Comparison of ENCODE assay signal across 8 cellular contexts in the genomic region with DNA sequence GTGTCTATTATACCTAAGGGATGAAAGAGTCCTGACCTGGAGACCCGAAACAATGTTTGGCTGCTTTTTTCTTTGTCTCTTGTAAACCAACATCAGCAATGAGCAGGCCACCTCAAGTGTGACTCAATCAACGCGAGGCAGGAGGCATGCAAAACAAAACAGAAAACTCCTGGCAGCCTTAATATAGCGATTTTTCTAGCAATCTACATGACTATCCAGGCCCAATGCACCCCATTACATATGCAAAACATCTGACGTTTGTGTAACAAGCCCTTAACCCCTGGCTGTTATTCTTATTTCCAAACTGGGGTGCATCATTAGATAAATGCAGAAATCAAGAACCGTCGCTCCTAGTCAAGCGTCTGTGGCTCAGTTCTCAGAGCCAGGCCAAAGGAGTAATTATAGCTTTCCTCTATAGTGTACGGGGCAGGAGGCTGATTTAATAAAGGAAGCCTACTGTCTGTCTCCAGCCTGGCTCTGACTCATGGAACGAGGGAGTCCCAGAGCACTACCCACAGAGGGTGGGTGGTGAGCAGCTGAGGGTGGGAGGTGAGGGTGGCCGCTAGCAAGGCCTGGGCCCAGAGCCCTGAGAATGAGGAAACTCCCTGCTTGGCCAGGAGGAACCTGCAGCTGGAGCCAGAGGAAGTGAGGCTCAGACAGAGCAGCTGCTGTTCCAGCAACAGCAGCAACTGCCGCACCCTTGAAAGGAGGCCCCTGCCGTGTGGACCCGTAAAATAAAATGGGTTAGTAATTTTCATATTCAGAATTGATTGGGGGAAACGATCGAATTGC. TPM values are rescaled to one million over a fixed set of nuclear protein-coding genes. Genes with fewer than 3 reads are reported as not detected.
DNase-seq lines count a peak whose midpoint lies in the region; ATAC-seq and TF ChIP-seq lines count a peak whose summit lies in the region.

No MANE protein-coding gene starts in this region.

- peaks cover 84% of the 10 kb centered on the region for H3K4me1 ChIP-seq in OCI-LY7 (ENCODE audit: insufficient read depth, low read length, poor library complexity, severe bottlenecking)
- peaks cover 0 to 56% (median 46%) of the 10 kb centered on the region in 4 donors for H3K4me1 ChIP-seq in tibial artery

- H3K27ac Mint-ChIP-seq in nephron progenitor cell: peak overlapping the region; percentile 92

- no peaks in the 10 kb centered on the region for H4K20me1 ChIP-seq in OCI-LY7 (ENCODE audit: insufficient read depth, low read length)

- H3K36me3 Mint-ChIP-seq in nephron progenitor cell (ENCODE audit: low read depth): no peaks in the 10 kb centered on the region

- H3K27me3 Mint-ChIP-seq in nephron progenitor cell (ENCODE audit: low read depth, poor library complexity): no peaks in the 10 kb centered on the region

- H3K27ac ChIP-seq in OCI-LY7 (ENCODE audit: low read depth, low read length, poor library complexity, severe bottlenecking) (peak overlapping the region; percentile 97), tibial artery (peak overlapping the region; percentile 87 to 91)

- no peaks in the 10 kb centered on the region for H3K9me2 ChIP-seq in OCI-LY7 (ENCODE audit: insufficient read depth, low read length)

- TF ChIP-seq CTCF in OCI-LY7 (conservative IDR thresholded peaks at IDR 0.05; ENCODE audit: low read length): no peak
- no peak for TF ChIP-seq CTCF in nephron progenitor cell (IDR thresholded peaks at IDR 0.05)
- no peak for TF ChIP-seq CTCF in tibial artery (IDR thresholded peaks at IDR 0.05)

- CTCF ChIA-PET in OCI-LY7 (lab: Charles Lee; ENCODE audit: unreplicated experiment): interaction anchor here (0.8 to 1.3 kb wide), 3 partner anchors 35 to 43 kb away, joined by 3 to 4 read pairs (median 3); no protein-coding TSS in a partner anchor

- H3K4me3 ChIP-seq in OCI-LY7 (ENCODE audit: low read depth, low read length, poor library complexity, severe bottlenecking) (peak overlapping the region; percentile 69), tibial artery (peak overlapping the region; percentile 47 to 56)

- peak; percentile 95 for DNase-seq in CD1c-positive myeloid dendritic cell (ENCODE audit: extremely low spot score)
- peak; percentile 93 for DNase-seq in OCI-LY7 (ENCODE audit: low spot score)
- DNase-seq in activated T-helper 1 cell treated with Interleukin-2 at 50 U/mL for 16 hours (ENCODE audit: low read depth): peak; percentile 10
- DNase-seq in fibroblast of the conjunctiva (ENCODE audit: low read depth): peak; percentile 95
- peak; percentile 20 for DNase-seq in nephron progenitor cell
- peak; percentile 92 to 96 for DNase-seq in tibial artery

- peaks cover 53% of the 10 kb centered on the region for H3K4me1 Mint-ChIP-seq in nephron progenitor cell

- H3K4me3 Mint-ChIP-seq in nephron progenitor cell: peak overlapping the region; percentile 76

- H3K9me3 ChIP-seq in OCI-LY7 (ENCODE audit: low read length) (no peaks in the 10 kb centered on the region), tibial artery (no peaks in the 10 kb centered on the region)

- TSS peak; percentile 95 for BruUV-seq in OCI-LY7 (replicated peaks; lab: Mats Ljungman, UMichigan)

- no peaks in the 10 kb centered on the region for H3K9me3 Mint-ChIP-seq in nephron progenitor cell

- H2AFZ ChIP-seq in OCI-LY7 (ENCODE audit: low read length): peak overlapping the region; percentile 45; the same call in 1 of the 2 replicates

- intact Hi-C loops in OCI-LY7 (cut with micrococcal nuclease; ENCODE audit: unreplicated experiment) (loop anchor here (1.0 to 2.0 kb wide), 3 partner anchors 28 to 37 kb away; no protein-coding TSS in a partner anchor), tibial artery (cut with DNase I; ENCODE audit: low total_unique reads) (no loop called here)

- no peaks in the 10 kb centered on the region for H3K27me3 ChIP-seq in tibial artery

- H3K4me2 ChIP-seq in OCI-LY7 (ENCODE audit: low read length): peak overlapping the region; percentile 80

- H3K36me3 ChIP-seq in OCI-LY7 (ENCODE audit: insufficient read depth, low read length): peaks cover 15% of the 10 kb centered on the region
- H3K36me3 ChIP-seq in tibial artery: no peaks in the 10 kb centered on the region

- peaks cover 80% of the 10 kb centered on the region for H3K79me2 ChIP-seq in OCI-LY7 (ENCODE audit: insufficient read depth, low read depth, low read length)

- POLR2A ChIA-PET in OCI-LY7 (lab: Charles Lee): interaction anchor here (0.5 to 8.1 kb wide), 16 partner anchors 9 to 1250 kb away, joined by 3 to 77 read pairs (median 8); partner anchors contain the start of gene CHD9

- ATAC-seq in GM19324 (IDR thresholded peaks at IDR 0.05; ENCODE audit: low FRiP score, unreplicated experiment): peak; percentile 68
- peak; percentile 65 for ATAC-seq in HG03439 (IDR thresholded peaks at IDR 0.05; ENCODE audit: unreplicated experiment)

RNA-seq across cellular contexts. Expression of gene CHD9, which starts 43.9 kb away (rescaled TPM):
- total RNA-seq in OCI-LY7 (2014; rRNA removed; shearing (Covaris generic)): 52.6 and 56.5 TPM in 2 replicates
- total RNA-seq in OCI-LY7 (2022): 85.9 and 98.7 TPM in 2 replicates

RNA-seq across cellular contexts. Expression of gene CHD9NB, which starts 46.0 kb away (rescaled TPM):
- 0.10 TPM in 1 of 2 replicates, not detected in the other for total RNA-seq in OCI-LY7 (2014; rRNA removed; shearing (Covaris generic))
- total RNA-seq in OCI-LY7 (2022): not detected in 2 replicates

Comparison
In these comparisons a context has a peak if more than half of its experiments do, and no peak if none do; other contexts are left out.
1. Peak in every context shown above with its lines: DNase-seq, ATAC-seq, H3K4me3 ChIP-seq and H3K27ac ChIP-seq.
2. DNase-seq: peak in every context shown above with its lines; median percentile 95 in CD1c-positive myeloid dendritic cell; 95 in fibroblast of the conjunctiva; 94 in tibial artery; 93 in OCI-LY7; 20 in nephron progenitor cell; 10 in activated T-helper 1 cell treated with Interleukin-2 at 50 U/mL for 16 hours.